10 cellular contexts compared by ENCODE assay signal in genomic region chr6:17621003-17621402, GRCh38. TPM values are rescaled to one million over a fixed set of nuclear protein-coding genes. Genes with fewer than 3 reads are reported as not detected.
DNase-seq lines count a peak whose midpoint lies in the region; ATAC-seq, FAIRE-seq and TF ChIP-seq lines count a peak whose summit lies in the region.
"Had no signal": no experiment of that assay in that cellular context is flagged by ENCODE, and none has a peak within 500 bp of the region (broad histone marks: within the 10 kb centered on the region; RNA-seq: fewer than 3 reads in every experiment).

No MANE protein-coding gene starts in this region.

- peak in 1 of 3 donors; percentile 27 for DNase-seq in CD4-positive, CD25-positive, alpha-beta regulatory T cell
- DNase-seq in GM12892 (ENCODE audit: insufficient read length) (no peak), chondrocyte (ENCODE audit: low spot score) (no peak), brain microvascular endothelial cell (no peak), mesenteric fat pad (ENCODE audit: low spot score) (no peak)
- DNase-seq: naive B cell, NCI-H2171 treated with DMSO at 0.1 percent for 48 hours had no signal

- H3K9me3 Mint-ChIP-seq in CD4-positive, CD25-positive, alpha-beta regulatory T cell, result no peaks in the 10 kb centered on the region
- no peaks in the 10 kb centered on the region for H3K9me3 Mint-ChIP-seq in IgD-negative memory B cell
- no peaks in the 10 kb centered on the region for H3K9me3 Mint-ChIP-seq in chondrocyte (ENCODE audit: low read depth)
- H3K9me3 Mint-ChIP-seq: naive B cell had no signal

- no peak for TF ChIP-seq POLR2A in GM12892 (IDR thresholded peaks at IDR 0.05; ENCODE audit: low read depth, low read length)

- H3K4me3 Mint-ChIP-seq in CD4-positive, CD25-positive, alpha-beta regulatory T cell, result no peak overlapping the region
- H3K4me3 Mint-ChIP-seq in IgD-negative memory B cell, result no peak overlapping the region
- no peak overlapping the region for H3K4me3 Mint-ChIP-seq in chondrocyte (ENCODE audit: unreplicated experiment)

- no peaks in the 10 kb centered on the region for H3K27me3 ChIP-seq in CD4-positive, CD25-positive, alpha-beta regulatory T cell (ENCODE audit: control insufficient read depth, insufficient read depth, low read length)
- H3K27me3 ChIP-seq in brain microvascular endothelial cell (replicated peaks), result no peaks in the 10 kb centered on the region

- no peak overlapping the region for H3K27ac ChIP-seq in CD4-positive, CD25-positive, alpha-beta regulatory T cell (ENCODE audit: insufficient read depth, low read length, poor library complexity, severe bottlenecking)
- H3K27ac ChIP-seq in brain microvascular endothelial cell, result no peak overlapping the region

- H3K27ac Mint-ChIP-seq in CD4-positive, CD25-positive, alpha-beta regulatory T cell, result peak overlapping the region in 2 of 3 donors; percentile 33 to 79
- H3K27ac Mint-ChIP-seq in IgD-negative memory B cell (peak overlapping the region in 2 of 3 donors; percentile 2 to 5), chondrocyte (ENCODE audit: unreplicated experiment) (no peak overlapping the region)

- no peak for ATAC-seq in CD4-positive, CD25-positive, alpha-beta regulatory T cell (ENCODE audit: low read depth in 2 of 2)
- peak; percentile 82 for ATAC-seq in GM19023 (IDR thresholded peaks at IDR 0.05; ENCODE audit: unreplicated experiment)
- peak; percentile 83 for ATAC-seq in HG02678 (IDR thresholded peaks at IDR 0.05; ENCODE audit: unreplicated experiment)

- peaks cover 76% of the 10 kb centered on the region for H3K36me3 ChIP-seq in CD4-positive, CD25-positive, alpha-beta regulatory T cell (ENCODE audit: control insufficient read depth, insufficient read depth, low read length)
- H3K36me3 ChIP-seq in brain microvascular endothelial cell (replicated peaks), result peaks cover 39% of the 10 kb centered on the region

- H3K27me3 Mint-ChIP-seq in CD4-positive, CD25-positive, alpha-beta regulatory T cell, result no peaks in the 10 kb centered on the region
- H3K27me3 Mint-ChIP-seq in IgD-negative memory B cell, result no peaks in the 10 kb centered on the region
- no peaks in the 10 kb centered on the region for H3K27me3 Mint-ChIP-seq in chondrocyte (ENCODE audit: low read depth)
- H3K27me3 Mint-ChIP-seq: naive B cell had no signal

- in situ Hi-C loops in brain microvascular endothelial cell (cut with HindIII; ENCODE audit: low pct_ligation_motif_present, low sequenced_read_pairs), result no loop called here

- no peaks in the 10 kb centered on the region for H3K9me3 ChIP-seq in CD4-positive, CD25-positive, alpha-beta regulatory T cell (ENCODE audit: control insufficient read depth in 2 of 2, low read length in 2 of 2)

- no peaks in the 10 kb centered on the region for H3K4me1 ChIP-seq in CD4-positive, CD25-positive, alpha-beta regulatory T cell (ENCODE audit: control insufficient read depth, insufficient read depth, low read length, poor library complexity, severe bottlenecking)

- no peak for FAIRE-seq in GM12892 (lab: Jason Lieb, UNC)

- H3K4me3 ChIP-seq in CD4-positive, CD25-positive, alpha-beta regulatory T cell (ENCODE audit: low read depth, low read length), result no peak overlapping the region
- H3K4me3 ChIP-seq in brain microvascular endothelial cell (ENCODE audit: low read depth, low read length), result no peak overlapping the region

- H3K36me3 Mint-ChIP-seq in CD4-positive, CD25-positive, alpha-beta regulatory T cell, result peaks cover 41% of the 10 kb centered on the region
- H3K36me3 Mint-ChIP-seq in IgD-negative memory B cell, result peaks cover 4% of the 10 kb centered on the region
- peaks cover 22% of the 10 kb centered on the region for H3K36me3 Mint-ChIP-seq in chondrocyte (ENCODE audit: low read depth)

- TF ChIP-seq CTCF in chondrocyte (IDR thresholded peaks at IDR 0.05) (no peak), brain microvascular endothelial cell (IDR thresholded peaks at IDR 0.05; ENCODE audit: low read depth, low read length, missing control alignments) (no peak)

- peaks cover 23 to 30% (median 24%) of the 10 kb centered on the region in 4 donors for H3K4me1 Mint-ChIP-seq in CD4-positive, CD25-positive, alpha-beta regulatory T cell
- H3K4me1 Mint-ChIP-seq in IgD-negative memory B cell, result peaks cover 15 to 31% (median 17%) of the 10 kb centered on the region in 3 donors
- H3K4me1 Mint-ChIP-seq in chondrocyte (ENCODE audit: low read depth), result peaks cover 4% of the 10 kb centered on the region

RNA-seq across cellular contexts. Expression of gene FAM8A1, which starts 20.9 kb away (rescaled TPM):
- total RNA-seq in CD4-positive, CD25-positive, alpha-beta regulatory T cell, result 17.0 TPM
- polyA plus RNA-seq in CD4-positive, CD25-positive, alpha-beta regulatory T cell, result 1 to 10 TPM; 3.0 to 5.6 (median 3.8) TPM
- polyA plus RNA-seq in IgD-negative memory B cell, result 2.3 TPM
- polyA plus RNA-seq in GM12892 (2012; ENCODE audit: missing spikeins), result 4.7 TPM
- total RNA-seq in chondrocyte, result 25.6 to 29.5 TPM (median 26.4 TPM) in 3 replicates
- 24.0 TPM for total RNA-seq in mesenteric fat pad

Comparison
In these comparisons a context has a peak if more than half of its experiments do, and no peak if none do; other contexts are left out.
1. ATAC-seq: peak in GM19023 (single experiment) and HG02678 (single experiment); none in CD4-positive, CD25-positive, alpha-beta regulatory T cell (0 of 2).